In genomic region chr20:35680464-35681183, GRCh38 we compare ENCODE assay signal across 18 cellular contexts. TPM values are rescaled to one million over a fixed set of nuclear protein-coding genes. Genes with fewer than 3 reads are reported as not detected.
DNase-seq lines count a peak whose midpoint lies in the region; ATAC-seq and TF ChIP-seq lines count a peak whose summit lies in the region.
"Had no signal": no experiment of that assay in that cellular context is flagged by ENCODE, and none has a peak within 500 bp of the region (broad histone marks: within the 10 kb centered on the region; RNA-seq: fewer than 3 reads in every experiment).

No MANE protein-coding gene starts in this region.

- H3K27me3 ChIP-seq in Karpas-422 (ENCODE audit: low read length) (no peaks in the 10 kb centered on the region), RWPE2 (ENCODE audit: insufficient read depth, poor library complexity, severe bottlenecking) (no peaks in the 10 kb centered on the region), foreskin keratinocyte (no peaks in the 10 kb centered on the region)
- H3K27me3 ChIP-seq: heart right ventricle, SJCRH30, uterus had no signal

- H3K27ac ChIP-seq in Karpas-422 (ENCODE audit: low read length): peak overlapping the region; percentile 52
- no peak overlapping the region for H3K27ac ChIP-seq in RWPE2 (ENCODE audit: poor library complexity, severe bottlenecking)
- no peak overlapping the region for H3K27ac ChIP-seq in foreskin keratinocyte
- H3K27ac ChIP-seq: parathyroid adenoma, SJCRH30, uterus had no signal

- H3K36me3 ChIP-seq in Karpas-422 (ENCODE audit: insufficient read depth, low read length): no peaks in the 10 kb centered on the region
- peaks cover 72% of the 10 kb centered on the region for H3K36me3 ChIP-seq in RWPE2 (ENCODE audit: low read depth)
- H3K36me3 ChIP-seq: SJCRH30, uterus had no signal

- no peaks in the 10 kb centered on the region for H3K27me3 Mint-ChIP-seq in CD14-positive monocyte (ENCODE audit: low read depth in 3 of 3)
- H3K27me3 Mint-ChIP-seq in naive B cell: no peaks in the 10 kb centered on the region

- H3K4me3 Mint-ChIP-seq in CD14-positive monocyte (peak overlapping the region in 1 of 2 donors; percentile 67), naive B cell (no peak overlapping the region)
- H3K4me3 Mint-ChIP-seq: activated naive CD4-positive, alpha-beta T cell treated with anti-CD3 and anti-CD28 coated beads for 36 hours; T-helper 2 cell treated with Interferon-gamma antibody and Interleukin-4, amounts not matched to agents 5 μg/mL and 100 μg/mL, for 36 hours had no signal

- H3K9me3 Mint-ChIP-seq in CD14-positive monocyte (peaks cover 0 to 2% (median 0%) of the 10 kb centered on the region in 7 donors), naive B cell (no peaks in the 10 kb centered on the region)
- H3K9me3 Mint-ChIP-seq: activated naive CD4-positive, alpha-beta T cell treated with anti-CD3 and anti-CD28 coated beads for 36 hours; T-helper 2 cell treated with Interferon-gamma antibody and Interleukin-4, amounts not matched to agents 5 μg/mL and 100 μg/mL, for 36 hours had no signal

- no peaks in the 10 kb centered on the region for H3K9me2 ChIP-seq in Karpas-422 (replicated peaks; ENCODE audit: insufficient read depth, low read length)

- H2AFZ ChIP-seq in Karpas-422 (ENCODE audit: low read length): no peak overlapping the region
- H2AFZ ChIP-seq: parathyroid adenoma had no signal

- H3K4me1 Mint-ChIP-seq in CD14-positive monocyte (peaks cover 15% of the 10 kb centered on the region), naive B cell (peaks cover 8 to 16% (median 15%) of the 10 kb centered on the region in 3 donors)

- H3K4me3 ChIP-seq in Karpas-422 (ENCODE audit: low read length): no peak overlapping the region
- H3K4me3 ChIP-seq in RWPE2 (ENCODE audit: severe bottlenecking): no peak overlapping the region
- H3K4me3 ChIP-seq: heart right ventricle, lung, SJCRH30, uterus had no signal

- no peak for ATAC-seq in RWPE2 (ENCODE audit: low read depth)
- peak; percentile 27 to 44 for ATAC-seq in naive B cell (ENCODE audit: low read depth in 2 of 2)
- ATAC-seq in foreskin keratinocyte: no peak
- ATAC-seq in GM21390 (IDR thresholded peaks at IDR 0.05; ENCODE audit: unreplicated experiment): no peak
- ATAC-seq in HG02885 (IDR thresholded peaks at IDR 0.05; ENCODE audit: poor library complexity, unreplicated experiment): no peak

- intact Hi-C loops in CD14-positive monocyte (cut with micrococcal nuclease): no loop called here

- H3K4me2 ChIP-seq in Karpas-422 (ENCODE audit: low read depth, low read length, poor library complexity, severe bottlenecking): peak overlapping the region; percentile 18

- TF ChIP-seq CTCF in CD14-positive monocyte (IDR thresholded peaks at IDR 0.05) (no peak), RWPE2 (IDR thresholded peaks at IDR 0.05; ENCODE audit: poor library complexity, severe bottlenecking) (no peak), foreskin keratinocyte (conservative IDR thresholded peaks at IDR 0.05) (no peak)

- DNase-seq in CD14-positive monocyte (ENCODE audit: low spot score) (no peak), Karpas-422 (peak; percentile 53), RWPE2 (ENCODE audit: low spot score) (peak; percentile 38), naive B cell (no peak), HuH-7 (ENCODE audit: low spot score) (no peak), foreskin keratinocyte (no peak)
- DNase-seq: activated naive CD4-positive, alpha-beta T cell treated with anti-CD3 and anti-CD28 coated beads for 36 hours; COR-L47; heart right ventricle; NCI-H187 treated with DMSO at 0.1 percent for 48 hours; NCI-H446; SJCRH30; uterus had no signal

- H3K9me3 ChIP-seq in Karpas-422 (ENCODE audit: low read length) (no peaks in the 10 kb centered on the region), RWPE2 (ENCODE audit: severe bottlenecking) (no peaks in the 10 kb centered on the region)
- H3K9me3 ChIP-seq: heart right ventricle, SJCRH30, uterus had no signal

- H3K9ac ChIP-seq in Karpas-422 (ENCODE audit: low read length): no peak overlapping the region
- H3K9ac ChIP-seq: parathyroid adenoma had no signal

- H3K36me3 Mint-ChIP-seq in CD14-positive monocyte (peaks cover 19 to 50% of the 10 kb centered on the region in 2 donors), naive B cell (no peaks in the 10 kb centered on the region)

- peak overlapping the region; percentile 58 to 88 (median 73) for H3K27ac Mint-ChIP-seq in CD14-positive monocyte
- H3K27ac Mint-ChIP-seq in naive B cell: peak overlapping the region; percentile 12 to 89 (median 50)
- H3K27ac Mint-ChIP-seq: activated naive CD4-positive, alpha-beta T cell treated with anti-CD3 and anti-CD28 coated beads for 36 hours; T-helper 2 cell treated with Interferon-gamma antibody and Interleukin-4, amounts not matched to agents 5 μg/mL and 100 μg/mL, for 36 hours had no signal

- no peaks in the 10 kb centered on the region for H4K20me1 ChIP-seq in Karpas-422 (ENCODE audit: insufficient read depth, low read depth, low read length)

- H3K4me1 ChIP-seq in Karpas-422 (ENCODE audit: low read length): peaks cover 18% of the 10 kb centered on the region
- H3K4me1 ChIP-seq in RWPE2 (ENCODE audit: insufficient read depth, poor library complexity, severe bottlenecking): no peaks in the 10 kb centered on the region
- H3K4me1 ChIP-seq in foreskin keratinocyte: no peaks in the 10 kb centered on the region
- H3K4me1 ChIP-seq: parathyroid adenoma, SJCRH30, uterus had no signal

- H3K79me2 ChIP-seq in Karpas-422 (ENCODE audit: low read length): no peaks in the 10 kb centered on the region
- H3K79me2 ChIP-seq: parathyroid adenoma had no signal

RNA-seq across cellular contexts. Expression of gene CPNE1, which starts 15.9 kb away (rescaled TPM):
- 100 to 1,000 TPM; 167 to 210 TPM for polyA plus RNA-seq in CD14-positive monocyte
- 205 and 216 TPM in 2 replicates for total RNA-seq in Karpas-422 (2014; rRNA removed; shearing (Covaris generic); ENCODE audit: low replicate concordance)
- 100 to 1,000 TPM; 178 to 542 (median 337) TPM for polyA plus RNA-seq in naive B cell (ENCODE audit: low read depth in 6 of 6)
- 129 and 163 TPM in 2 replicates for total RNA-seq in foreskin keratinocyte
- 153 and 183 TPM in 2 replicates for polyA plus RNA-seq in foreskin keratinocyte

RNA-seq across cellular contexts. Expression of gene RBM12, which starts 15.9 kb away (rescaled TPM):
- polyA plus RNA-seq in CD14-positive monocyte (10 to 100 TPM; 21.5 to 30.4 TPM), naive B cell (ENCODE audit: low read depth in 6 of 6) (10 to 100 TPM; 39.4 to 58.8 (median 51.6) TPM), foreskin keratinocyte (15.0 and 17.3 TPM in 2 replicates)
- total RNA-seq in Karpas-422 (2014; rRNA removed; shearing (Covaris generic); ENCODE audit: low replicate concordance): 39.6 and 78.5 TPM in 2 replicates
- total RNA-seq in foreskin keratinocyte: 62.7 and 62.8 TPM in 2 replicates

RNA-seq across cellular contexts. Expression of gene NFS1, which starts 18.5 kb away (rescaled TPM):
- 10 to 100 TPM; 18.1 to 19.2 TPM for polyA plus RNA-seq in CD14-positive monocyte
- total RNA-seq in Karpas-422 (2014; rRNA removed; shearing (Covaris generic); ENCODE audit: low replicate concordance): 62.6 and 79.6 TPM in 2 replicates
- 10 to 100 TPM in 5 of 6 donors, 1 to 10 TPM in 1; 7.8 to 23.1 (median 13.3) TPM for polyA plus RNA-seq in naive B cell (ENCODE audit: low read depth in 6 of 6)
- 33.0 and 35.7 TPM in 2 replicates for total RNA-seq in foreskin keratinocyte
- 27.5 and 30.0 TPM in 2 replicates for polyA plus RNA-seq in foreskin keratinocyte

RNA-seq across cellular contexts. Expression of gene ROMO1, which starts 18.6 kb away (rescaled TPM):
- polyA plus RNA-seq in CD14-positive monocyte: 100 to 1,000 TPM; 352 to 448 TPM
- 242 and 325 TPM in 2 replicates for total RNA-seq in Karpas-422 (2014; rRNA removed; shearing (Covaris generic); ENCODE audit: low replicate concordance)
- polyA plus RNA-seq in naive B cell (ENCODE audit: low read depth in 6 of 6): 100 to 1,000 TPM; 256 to 337 (median 292) TPM
- total RNA-seq in foreskin keratinocyte: 271 and 286 TPM in 2 replicates
- polyA plus RNA-seq in foreskin keratinocyte: 402 and 478 TPM in 2 replicates

Comparison
In these comparisons a context has a peak if more than half of its experiments do, and no peak if none do; other contexts are left out.
1. DNase-seq: peak in Karpas-422 (single experiment) and RWPE2 (single experiment); none in CD14-positive monocyte (single experiment), naive B cell (single experiment), HuH-7 (single experiment) and foreskin keratinocyte (0 of 2).
2. ATAC-seq: peak in naive B cell (2 of 2); none in RWPE2 (single experiment), foreskin keratinocyte (single experiment), GM21390 (single experiment) and HG02885 (single experiment).